Comparison of ENCODE assay signal across 3 cellular contexts in genomic region chr1:16500975-16501374, GRCh38. TPM values are rescaled to one million over a fixed set of nuclear protein-coding genes. Genes with fewer than 3 reads are reported as not detected.
"Had no signal": no experiment of that assay in that cellular context is flagged by ENCODE, and none has a peak within 500 bp of the region (broad histone marks: within the 10 kb centered on the region; RNA-seq: fewer than 3 reads in every experiment).

No MANE protein-coding gene starts in this region.

RNA-seq across cellular contexts. Expression of gene RNU1-1, which starts 13.1 kb away (rescaled TPM):
- polyA plus RNA-seq: adrenal gland, pancreas, SK-N-SH had no signal
